1 cellular context compared by ENCODE assay signal in genomic region chr5:134005415-134006118, GRCh38.
TF ChIP-seq lines count a peak whose summit lies in the region.

No MANE protein-coding gene starts in this region.

TF ChIP-seq in GM12878, 131 proteins besides CTCF, POLR2A, EP300 and RAD21 (continued from another document):
- TF ChIP-seq GATAD2B (conservative IDR thresholded peaks at IDR 0.05; ENCODE audit: low read depth): peak; percentile 2; the same call in 1 of the 2 replicates
- TF ChIP-seq HCFC1 (IDR thresholded peaks at IDR 0.05; ENCODE audit: low read length): no peak
- 0 out of 2 replicates have a peak, but pooled peaks have one; percentile 48 for TF ChIP-seq YY1 (IDR thresholded peaks at IDR 0.05; ENCODE audit: low read depth, low read length)
- TF ChIP-seq ATF3 (IDR thresholded peaks at IDR 0.05; ENCODE audit: borderline replicate concordance, extremely low read depth, low read depth, low read length): no peak
- peak; percentile 76 for TF ChIP-seq SKIL (IDR thresholded peaks at IDR 0.05; ENCODE audit: low read depth, poor library complexity, severe bottlenecking)
- TF ChIP-seq BACH1 (IDR thresholded peaks at IDR 0.05; ENCODE audit: borderline replicate concordance): 0 out of 2 replicates have a peak, but pooled peaks have one; percentile 12
- 0 out of 2 replicates have a peak, but pooled peaks have one; percentile 11 for TF ChIP-seq TCF12 (IDR thresholded peaks at IDR 0.05; ENCODE audit: low read depth, low read length)
- peak; percentile 21; the same call in 1 of the 2 replicates for TF ChIP-seq RELB (IDR thresholded peaks at IDR 0.05; ENCODE audit: low read depth)
- peak; percentile 94 for TF ChIP-seq MLLT1 (IDR thresholded peaks at IDR 0.05)
